Comparison of ENCODE assay signal across 15 cellular contexts in the genomic region with DNA sequence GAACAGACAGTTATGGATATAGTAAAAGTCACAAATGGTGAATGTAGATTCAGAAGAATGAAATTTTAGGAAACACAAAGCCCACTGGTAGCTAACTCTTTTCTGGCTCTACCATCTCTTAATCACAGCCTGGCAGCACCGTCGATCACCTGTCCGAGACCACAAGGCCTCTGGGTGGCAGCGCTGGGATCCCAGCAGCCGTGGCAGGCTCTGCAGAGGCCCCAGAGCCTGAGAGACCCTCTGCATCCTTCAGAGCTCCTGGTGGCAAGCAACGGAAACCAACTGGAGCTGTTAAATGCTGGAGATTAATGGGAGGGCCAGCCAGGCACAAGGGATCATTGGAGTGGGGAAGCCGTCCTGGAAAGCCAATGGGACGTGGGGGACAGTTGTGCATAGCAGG. TPM values are rescaled to one million over a fixed set of nuclear protein-coding genes. Genes with fewer than 3 reads are reported as not detected.
DNase-seq lines count a peak whose midpoint lies in the region; ATAC-seq, FAIRE-seq and TF ChIP-seq lines count a peak whose summit lies in the region.
"Had no signal": no experiment of that assay in that cellular context is flagged by ENCODE, and none has a peak within 500 bp of the region (broad histone marks: within the 10 kb centered on the region; RNA-seq: fewer than 3 reads in every experiment).

No MANE protein-coding gene starts in this region.

- H3K36me3 ChIP-seq in CD4-positive, CD25-positive, alpha-beta regulatory T cell (ENCODE audit: control insufficient read depth, insufficient read depth, low read length), result no peaks in the 10 kb centered on the region
- H3K36me3 ChIP-seq in DND-41 (ENCODE audit: insufficient read depth, low read length), result no peaks in the 10 kb centered on the region

- H3K4me3 Mint-ChIP-seq in CD4-positive, CD25-positive, alpha-beta regulatory T cell, result no peak overlapping the region
- H3K4me3 Mint-ChIP-seq in effector memory CD8-positive, alpha-beta T cell, result no peak overlapping the region
- H3K4me3 Mint-ChIP-seq: CD14-positive monocyte; memory B cell; stimulated activated effector memory CD8-positive, alpha-beta T cell treated with anti-CD3 and anti-CD28 coated beads, Interleukin-12 subunit alpha, Interleukin-12 subunit beta, amount 100 ng/mL, for 72 hours had no signal

- TF ChIP-seq CTCF in DND-41 (IDR thresholded peaks at IDR 0.05; ENCODE audit: borderline replicate concordance, extremely low read depth, low read length, poor library complexity, severe bottlenecking) (peak; percentile 54), epithelial cell of proximal tubule (conservative IDR thresholded peaks at IDR 0.05; ENCODE audit: low read depth, low read length) (peak; percentile 22), D721Med (IDR thresholded peaks at IDR 0.05; ENCODE audit: insufficient read depth, missing control alignments) (no peak)

- no peak overlapping the region for H3K4me3 ChIP-seq in CD4-positive, CD25-positive, alpha-beta regulatory T cell (ENCODE audit: low read depth, low read length)
- no peak overlapping the region for H3K4me3 ChIP-seq in DND-41 (ENCODE audit: low read depth in 1 of 2, low read length in 2 of 2)
- H3K4me3 ChIP-seq in epithelial cell of proximal tubule (ENCODE audit: low read depth, low read length), result no peak overlapping the region
- H3K4me3 ChIP-seq: body of pancreas had no signal

- H3K9ac ChIP-seq in DND-41 (ENCODE audit: low read depth, low read length), result no peak overlapping the region

- H3K9me3 Mint-ChIP-seq in CD4-positive, CD25-positive, alpha-beta regulatory T cell, result peaks cover 0 to 1% (median 0%) of the 10 kb centered on the region in 7 donors
- H3K9me3 Mint-ChIP-seq in effector memory CD8-positive, alpha-beta T cell, result no peaks in the 10 kb centered on the region
- H3K9me3 Mint-ChIP-seq: memory B cell; stimulated activated effector memory CD8-positive, alpha-beta T cell treated with anti-CD3 and anti-CD28 coated beads, Interleukin-12 subunit alpha, Interleukin-12 subunit beta, amount 100 ng/mL, for 72 hours had no signal

- H3K27ac ChIP-seq in CD4-positive, CD25-positive, alpha-beta regulatory T cell (ENCODE audit: insufficient read depth, low read length, poor library complexity, severe bottlenecking), result peak overlapping the region; percentile 67
- H3K27ac ChIP-seq in DND-41 (ENCODE audit: low read length), result no peak overlapping the region
- H3K27ac ChIP-seq: body of pancreas had no signal

- no peaks in the 10 kb centered on the region for H3K79me2 ChIP-seq in DND-41 (ENCODE audit: insufficient read depth, low read length)

- peak overlapping the region in 2 of 3 donors; percentile 95 to 97 for H3K27ac Mint-ChIP-seq in CD4-positive, CD25-positive, alpha-beta regulatory T cell
- H3K27ac Mint-ChIP-seq in effector memory CD8-positive, alpha-beta T cell, result peak overlapping the region in 1 of 2 donors; percentile 10
- H3K27ac Mint-ChIP-seq: memory B cell; stimulated activated effector memory CD8-positive, alpha-beta T cell treated with anti-CD3 and anti-CD28 coated beads, Interleukin-12 subunit alpha, Interleukin-12 subunit beta, amount 100 ng/mL, for 72 hours had no signal

- H2AFZ ChIP-seq in DND-41 (ENCODE audit: low read depth, low read length), result no peak overlapping the region

- H3K27me3 Mint-ChIP-seq in CD4-positive, CD25-positive, alpha-beta regulatory T cell, result no peaks in the 10 kb centered on the region
- no peaks in the 10 kb centered on the region for H3K27me3 Mint-ChIP-seq in effector memory CD8-positive, alpha-beta T cell

- FAIRE-seq in D721Med (lab: Jason Lieb, UNC), result no peak

- ATAC-seq in CD4-positive, CD25-positive, alpha-beta regulatory T cell (ENCODE audit: low read depth in 2 of 2), result no peak
- ATAC-seq in DND-41 (ENCODE audit: insufficient read depth, low read depth) (0 out of 3 replicates have a peak, but pooled peaks have one; percentile 29), SK-N-SH treated with all-trans-retinoic acid at 6 μM for 48 hours (0 out of 3 replicates have a peak, but pooled peaks have one; percentile 24)
- ATAC-seq in effector memory CD8-positive, alpha-beta T cell (replicated peaks), result no peak
- ATAC-seq: body of pancreas; stimulated activated effector memory CD8-positive, alpha-beta T cell treated with anti-CD3 and anti-CD28 coated beads, Interleukin-12 subunit alpha, Interleukin-12 subunit beta, amount 100 ng/mL, for 72 hours had no signal

- no peaks in the 10 kb centered on the region for H4K20me1 ChIP-seq in DND-41 (ENCODE audit: insufficient read depth, low read length)

- no peak for DNase-seq in CD4-positive, CD25-positive, alpha-beta regulatory T cell
- DNase-seq in DND-41, result peak; percentile 51
- no peak for DNase-seq in epithelial cell of proximal tubule (ENCODE audit: low read depth)
- DNase-seq in D721Med (ENCODE audit: insufficient read length, low spot score), result no peak
- no peak for DNase-seq in NCI-H128 (lab: John Stamatoyannopoulos, UW; ENCODE audit: unreplicated experiment)
- DNase-seq in effector memory CD8-positive, alpha-beta T cell, result no peak
- DNase-seq in NCI-H187 treated with DMSO at 0.1 percent for 48 hours (lab: John Stamatoyannopoulos, UW), result no peak
- DNase-seq: activated T-cell treated with anti-CD3 and anti-CD28 coated beads, Interleukin-2, amount 50 U/mL, for 48 hours; body of pancreas; MM.1S; occipital lobe had no signal

- peaks cover 3% of the 10 kb centered on the region for H3K36me3 Mint-ChIP-seq in CD4-positive, CD25-positive, alpha-beta regulatory T cell
- H3K36me3 Mint-ChIP-seq in effector memory CD8-positive, alpha-beta T cell (ENCODE audit: insufficient read depth), result no peaks in the 10 kb centered on the region
- H3K36me3 Mint-ChIP-seq: memory B cell; stimulated activated effector memory CD8-positive, alpha-beta T cell treated with anti-CD3 and anti-CD28 coated beads, Interleukin-12 subunit alpha, Interleukin-12 subunit beta, amount 100 ng/mL, for 72 hours had no signal

- H3K4me1 Mint-ChIP-seq in CD4-positive, CD25-positive, alpha-beta regulatory T cell, result peaks cover 23 to 75% (median 47%) of the 10 kb centered on the region in 4 donors
- H3K4me1 Mint-ChIP-seq in effector memory CD8-positive, alpha-beta T cell (ENCODE audit: low read depth in 2 of 2), result peaks cover 24 to 43% of the 10 kb centered on the region in 2 donors

- no peaks in the 10 kb centered on the region for H3K27me3 ChIP-seq in CD4-positive, CD25-positive, alpha-beta regulatory T cell (ENCODE audit: control insufficient read depth, insufficient read depth, low read length)
- no peaks in the 10 kb centered on the region for H3K27me3 ChIP-seq in DND-41 (ENCODE audit: insufficient read depth, low read length, poor library complexity)
- H3K27me3 ChIP-seq: body of pancreas had no signal

- no peak overlapping the region for H3K4me2 ChIP-seq in DND-41 (ENCODE audit: insufficient read depth, low read length)

- H3K4me1 ChIP-seq in CD4-positive, CD25-positive, alpha-beta regulatory T cell (ENCODE audit: control insufficient read depth, insufficient read depth, low read length, poor library complexity, severe bottlenecking), result peaks cover 61% of the 10 kb centered on the region
- peaks cover 23% of the 10 kb centered on the region for H3K4me1 ChIP-seq in DND-41 (ENCODE audit: insufficient read depth, low read length)
- H3K4me1 ChIP-seq: body of pancreas had no signal

- no peaks in the 10 kb centered on the region for H3K9me3 ChIP-seq in CD4-positive, CD25-positive, alpha-beta regulatory T cell (ENCODE audit: control insufficient read depth in 2 of 2, low read length in 2 of 2)
- no peaks in the 10 kb centered on the region for H3K9me3 ChIP-seq in DND-41 (ENCODE audit: insufficient read depth, low read length, severe bottlenecking)
- H3K9me3 ChIP-seq: body of pancreas had no signal

TF ChIP-seq in SK-N-SH treated with all-trans-retinoic acid at 6 μM for 48 hours, 23 proteins besides CTCF, POLR2A, EP300 and RAD21:
- TF ChIP-seq, protein P1, sequence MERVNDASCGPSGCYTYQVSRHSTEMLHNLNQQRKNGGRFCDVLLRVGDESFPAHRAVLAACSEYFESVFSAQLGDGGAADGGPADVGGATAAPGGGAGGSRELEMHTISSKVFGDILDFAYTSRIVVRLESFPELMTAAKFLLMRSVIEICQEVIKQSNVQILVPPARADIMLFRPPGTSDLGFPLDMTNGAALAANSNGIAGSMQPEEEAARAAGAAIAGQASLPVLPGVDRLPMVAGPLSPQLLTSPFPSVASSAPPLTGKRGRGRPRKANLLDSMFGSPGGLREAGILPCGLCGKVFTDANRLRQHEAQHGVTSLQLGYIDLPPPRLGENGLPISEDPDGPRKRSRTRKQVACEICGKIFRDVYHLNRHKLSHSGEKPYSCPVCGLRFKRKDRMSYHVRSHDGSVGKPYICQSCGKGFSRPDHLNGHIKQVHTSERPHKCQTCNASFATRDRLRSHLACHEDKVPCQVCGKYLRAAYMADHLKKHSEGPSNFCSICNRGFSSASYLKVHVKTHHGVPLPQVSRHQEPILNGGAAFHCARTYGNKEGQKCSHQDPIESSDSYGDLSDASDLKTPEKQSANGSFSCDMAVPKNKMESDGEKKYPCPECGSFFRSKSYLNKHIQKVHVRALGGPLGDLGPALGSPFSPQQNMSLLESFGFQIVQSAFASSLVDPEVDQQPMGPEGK (CRISPR knock-in tag; IDR thresholded peaks at IDR 0.05; ENCODE audit: borderline replicate concordance), result no peak
- TF ChIP-seq CSDC2 (CRISPR knock-in tag; IDR thresholded peaks at IDR 0.05), result no peak
- no peak for TF ChIP-seq ZFP30 (CRISPR knock-in tag; IDR thresholded peaks at IDR 0.05)
TF ChIP-seq in SK-N-SH treated with all-trans-retinoic acid at 6 μM for 48 hours: peak in this region for 0.

RNA-seq across cellular contexts. Expression of gene LAT, which starts 26.3 kb away (rescaled TPM):
- 282 TPM for total RNA-seq in CD4-positive, CD25-positive, alpha-beta regulatory T cell
- polyA plus RNA-seq in CD4-positive, CD25-positive, alpha-beta regulatory T cell, result 100 to 1,000 TPM; 287 to 429 (median 317) TPM
- total RNA-seq in epithelial cell of proximal tubule, result 2.0 and 2.1 TPM in 2 replicates

RNA-seq across cellular contexts. Expression of gene SPNS1, which starts 36.5 kb away (rescaled TPM):
- total RNA-seq in CD4-positive, CD25-positive, alpha-beta regulatory T cell, result 24.5 TPM
- 10 to 100 TPM; 22.3 to 32.9 (median 25.2) TPM for polyA plus RNA-seq in CD4-positive, CD25-positive, alpha-beta regulatory T cell
- 51.7 and 58.1 TPM in 2 replicates for total RNA-seq in epithelial cell of proximal tubule

Comparison
In these comparisons a context has a peak if more than half of its experiments do, and no peak if none do; other contexts are left out.
1. ATAC-seq: peak in DND-41 (single experiment) and SK-N-SH treated with all-trans-retinoic acid at 6 μM for 48 hours (single experiment); none in CD4-positive, CD25-positive, alpha-beta regulatory T cell (0 of 2) and effector memory CD8-positive, alpha-beta T cell (single experiment).
2. RNA of gene LAT, which starts 26.3 kb away (total RNA-seq): 282 TPM in CD4-positive, CD25-positive, alpha-beta regulatory T cell (single experiment); 2.0 to 2.1 TPM in epithelial cell of proximal tubule; every median in the first group is over 10 times any median in the second.